ENCODE assay signal across 1 cellular context in the genomic region with DNA sequence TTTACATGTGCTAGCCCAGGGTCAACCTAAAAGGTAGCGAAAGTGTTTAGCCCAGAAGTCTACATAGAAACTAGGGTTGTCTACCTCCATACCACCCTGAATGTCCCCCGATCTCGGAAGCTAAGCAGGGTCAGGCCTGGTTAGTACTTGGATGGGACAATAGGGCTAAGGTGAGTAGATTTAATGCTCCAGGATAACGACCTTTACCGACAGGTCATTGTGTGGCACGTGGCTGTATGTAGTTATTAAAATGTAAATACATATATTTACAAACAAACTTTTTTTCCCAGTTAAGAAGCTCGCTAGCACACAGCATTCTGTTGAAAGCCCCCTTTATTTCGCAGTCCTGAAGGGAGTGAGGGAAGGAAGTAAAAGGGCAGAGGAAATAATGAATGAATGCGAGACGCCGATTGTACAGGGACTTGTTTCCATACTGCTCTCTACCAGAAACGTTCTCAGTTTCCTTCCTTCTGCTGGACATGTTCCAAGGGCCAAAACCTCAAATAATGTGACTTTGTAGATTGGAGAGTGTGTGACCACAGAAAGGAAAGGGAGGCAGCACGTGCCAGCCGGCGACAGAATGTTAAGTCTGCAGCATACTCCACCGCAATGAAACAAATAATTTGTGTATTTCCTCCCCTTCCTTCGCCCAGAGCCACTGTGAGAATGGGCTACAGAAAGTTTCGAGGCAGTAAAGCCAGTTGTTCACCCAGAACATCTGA.
TF ChIP-seq lines count a peak whose summit lies in the region.

No MANE protein-coding gene starts in this region.

TF ChIP-seq in liver, 16 proteins besides CTCF, POLR2A, EP300 and RAD21 (continued from another document):
- TF ChIP-seq EGR1 (IDR thresholded peaks at IDR 0.05; ENCODE audit: low read depth in 2 of 2): no peak
- no peak for TF ChIP-seq SP1 (IDR thresholded peaks at IDR 0.05)
- TF ChIP-seq FOXA1 (IDR thresholded peaks at IDR 0.05): no peak
- TF ChIP-seq HNF4G (IDR thresholded peaks at IDR 0.05): no peak
- no peak for TF ChIP-seq HNF4A (conservative IDR thresholded peaks at IDR 0.05)
